In the genomic region with DNA sequence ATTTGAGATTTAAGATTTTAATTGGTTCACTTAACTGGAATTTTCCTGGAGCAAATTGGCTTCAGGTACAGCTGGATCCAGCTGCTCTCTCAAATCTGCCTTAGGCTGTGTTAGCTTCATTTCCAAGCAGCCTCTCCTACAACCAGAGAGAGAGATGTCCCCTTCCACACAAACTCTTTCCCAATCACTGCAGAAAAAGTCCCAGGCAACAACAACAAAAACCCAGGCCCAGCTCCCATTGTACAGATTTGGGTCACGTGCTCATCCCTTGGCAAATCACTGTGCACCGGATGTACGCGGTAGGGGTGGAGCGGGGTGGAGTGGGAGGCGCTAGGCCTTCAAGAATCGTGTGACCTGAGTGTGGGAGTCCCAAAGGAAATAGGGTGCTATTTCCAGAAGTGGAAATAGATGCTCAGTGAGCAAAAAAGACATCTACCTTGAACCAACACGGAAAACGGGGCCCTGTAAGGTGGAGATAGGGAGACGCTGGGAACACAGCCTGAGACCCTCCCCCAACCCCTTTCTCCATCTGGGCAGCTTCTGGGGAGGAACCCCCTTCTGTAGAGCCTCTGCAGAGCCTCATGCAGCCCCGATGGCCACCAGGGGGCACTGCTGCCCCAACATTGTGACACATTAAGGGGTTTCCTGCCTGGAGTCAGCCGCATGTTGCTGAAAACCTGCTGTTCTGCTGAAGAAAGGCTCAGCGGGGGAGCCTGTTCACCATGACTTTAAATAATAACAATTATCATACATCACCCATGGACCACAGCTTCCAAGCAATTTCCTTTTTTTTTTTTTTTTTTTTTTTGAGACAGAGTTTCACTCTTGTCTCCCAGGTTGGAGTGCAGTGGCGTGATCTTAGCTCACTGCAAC, we compare ENCODE assay signal across 7 cellular contexts. TPM values are rescaled to one million over a fixed set of nuclear protein-coding genes. Genes with fewer than 3 reads are reported as not detected.
DNase-seq lines count a peak whose midpoint lies in the region; ATAC-seq and TF ChIP-seq lines count a peak whose summit lies in the region.

No MANE protein-coding gene starts in this region.

- DNase-seq in NCI-H82 treated with DMSO at 0.1 percent for 48 hours (lab: John Stamatoyannopoulos, UW; ENCODE audit: unreplicated experiment), result peak; percentile 63
- peak; percentile 96 for DNase-seq in activated CD4-positive, alpha-beta T cell treated with anti-CD3 and anti-CD28 coated beads, Interleukin-2, amount 50 U/mL, for 48 hours
- peak; percentile 80 for DNase-seq in dedifferentiated amniotic fluid mesenchymal stem cell (ENCODE audit: extremely low spot score)
- peak; percentile 87 to 92 (median 87) for DNase-seq in right lobe of liver
- peak; percentile 86 for DNase-seq in stimulated activated CD8-positive, alpha-beta memory T cell treated with anti-CD3 and anti-CD28 coated beads, Interleukin-12 subunit alpha, Interleukin-12 subunit beta, amount 100 ng/mL, for 1 hour (ENCODE audit: low read depth)

- no peaks in the 10 kb centered on the region for H3K9me3 ChIP-seq in right lobe of liver

- no peaks in the 10 kb centered on the region for H3K27me3 ChIP-seq in right lobe of liver

- 9% methylated on average over 12 of the region's 14 CpGs for WGBS in right lobe of liver (ENCODE audit: insufficient coverage, low coverage, low lambda C conversion rate, missing lambda C conversion rate)

- H3K4me3 ChIP-seq in right lobe of liver, result no peak overlapping the region

- peaks cover 0 to 4% (median 2%) of the 10 kb centered on the region in 4 donors for H3K36me3 ChIP-seq in right lobe of liver

- no peaks in the 10 kb centered on the region for H3K4me1 ChIP-seq in right lobe of liver

- peak overlapping the region in 2 of 3 donors; percentile 22 to 41 for H3K27ac ChIP-seq in right lobe of liver

- intact Hi-C loops in right lobe of liver (cut with DNase I), result no loop called here

- ATAC-seq in GM18498 (IDR thresholded peaks at IDR 0.05; ENCODE audit: unreplicated experiment), result peak; percentile 72
- peak; percentile 77 for ATAC-seq in HG03342 (IDR thresholded peaks at IDR 0.05; ENCODE audit: unreplicated experiment)
- peak; percentile 85 to 93 (median 86) for ATAC-seq in right lobe of liver

- peak; percentile 87 to 94 (median 92) for TF ChIP-seq CTCF in right lobe of liver (IDR thresholded peaks at IDR 0.05)

- peak; percentile 19 for TF ChIP-seq POLR2A in right lobe of liver (IDR thresholded peaks at IDR 0.05)

RNA-seq across cellular contexts. Expression of a gene that starts 25.4 kb away (rescaled TPM):
- total RNA-seq in right lobe of liver, result 100 to 1,000 TPM; 285 to 486 (median 374) TPM

RNA-seq across cellular contexts. Expression of a gene that starts 36.7 kb away (rescaled TPM):
- 1 to 10 TPM; 2.6 to 4.9 (median 3.6) TPM for total RNA-seq in right lobe of liver

RNA-seq across cellular contexts. Expression of a gene that starts 48.7 kb away (rescaled TPM):
- total RNA-seq in right lobe of liver, result 1 to 10 TPM in 1 of 6 experiments, not detected in 5; 1.0 TPM
